Comparison of ENCODE assay signal across 13 cellular contexts in the genomic region with DNA sequence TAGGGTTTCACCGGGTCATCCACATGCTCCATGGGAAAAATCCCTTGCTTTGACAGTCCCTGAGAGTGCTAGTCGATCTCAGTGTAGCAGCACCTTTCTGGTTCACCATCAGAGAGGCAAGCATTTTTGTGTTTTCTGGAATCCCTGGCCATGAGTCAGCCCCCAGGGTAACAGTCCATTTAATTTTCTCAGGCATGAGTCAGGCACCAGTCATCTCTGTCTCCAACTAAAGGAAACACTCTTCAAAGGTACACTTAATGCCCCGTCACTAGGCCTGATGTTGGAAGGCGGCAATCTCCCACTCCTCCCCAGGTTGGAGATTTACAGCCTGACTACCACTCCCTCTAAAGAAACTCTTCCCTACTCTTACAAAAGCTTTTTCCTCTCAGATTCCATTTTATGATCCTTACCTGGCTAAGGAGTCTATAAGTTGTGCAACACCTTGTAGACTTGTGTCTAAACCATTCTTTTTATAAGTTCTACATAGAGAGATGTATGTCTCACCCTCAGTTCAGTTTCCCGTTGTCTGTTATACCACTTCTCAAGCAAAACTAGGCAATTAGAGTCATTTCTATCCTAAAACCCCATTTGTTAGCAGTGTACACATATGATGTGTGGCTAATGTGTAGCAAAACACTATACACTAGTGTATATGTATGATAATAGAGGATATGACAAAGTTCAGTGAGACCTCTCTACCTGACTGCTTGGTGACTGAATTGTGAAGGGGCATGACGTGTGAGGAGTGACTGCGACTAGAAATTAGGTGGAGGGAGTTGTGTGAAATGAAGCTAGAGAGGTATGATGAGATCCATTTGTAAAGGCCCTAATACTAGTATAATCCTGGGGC. TPM values are rescaled to one million over a fixed set of nuclear protein-coding genes. Genes with fewer than 3 reads are reported as not detected.
DNase-seq lines count a peak whose midpoint lies in the region; ATAC-seq and TF ChIP-seq lines count a peak whose summit lies in the region.
"Had no signal": no experiment of that assay in that cellular context is flagged by ENCODE, and none has a peak within 500 bp of the region (broad histone marks: within the 10 kb centered on the region; RNA-seq: fewer than 3 reads in every experiment).

No MANE protein-coding gene starts in this region.

- peaks cover 4% of the 10 kb centered on the region for H3K36me3 Mint-ChIP-seq in activated naive CD4-positive, alpha-beta T cell treated with anti-CD3 and anti-CD28 coated beads for 36 hours (ENCODE audit: low read depth)
- H3K36me3 Mint-ChIP-seq in stimulated activated effector memory CD8-positive, alpha-beta T cell treated with anti-CD3 and anti-CD28 coated beads, Interleukin-12 subunit alpha, Interleukin-12 subunit beta, amount 100 ng/mL, for 72 hours, result no peaks in the 10 kb centered on the region
- H3K36me3 Mint-ChIP-seq in neural progenitor cell, result peaks cover 2% of the 10 kb centered on the region

- no peaks in the 10 kb centered on the region for H3F3A ChIP-seq in neural progenitor cell (ENCODE audit: low read depth)

- H3K9me3 Mint-ChIP-seq in activated naive CD4-positive, alpha-beta T cell treated with anti-CD3 and anti-CD28 coated beads for 36 hours, result peaks cover 29% of the 10 kb centered on the region
- H3K9me3 Mint-ChIP-seq in stimulated activated effector memory CD8-positive, alpha-beta T cell treated with anti-CD3 and anti-CD28 coated beads, Interleukin-12 subunit alpha, Interleukin-12 subunit beta, amount 100 ng/mL, for 72 hours, result peaks cover 21% of the 10 kb centered on the region
- peaks cover 13% of the 10 kb centered on the region for H3K9me3 Mint-ChIP-seq in neural progenitor cell

- no peak overlapping the region for H2AFZ ChIP-seq in neural progenitor cell (replicated peaks)

- DNase-seq in activated naive CD4-positive, alpha-beta T cell treated with anti-CD3 and anti-CD28 coated beads for 36 hours, result peak; percentile 13
- no peak for DNase-seq in activated naive CD4-positive, alpha-beta T cell (lab: John Stamatoyannopoulos, UW)
- DNase-seq in RWPE1 (ENCODE audit: low spot score), result peak; percentile 90
- DNase-seq in fibroblast of gingiva (ENCODE audit: low read depth), result peak; percentile 38
- no peak for DNase-seq in stimulated activated effector memory CD8-positive, alpha-beta T cell treated with anti-CD3 and anti-CD28 coated beads, Interleukin-12 subunit alpha, Interleukin-12 subunit beta, amount 100 ng/mL, for 72 hours (ENCODE audit: low spot score in 2 of 2)
- no peak for DNase-seq in NCI-H1694 treated with DMSO at 0.1 percent for 48 hours (lab: John Stamatoyannopoulos, UW)
- DNase-seq in neural progenitor cell (ENCODE audit: low spot score), result no peak
- DNase-seq: activated T-cell treated with anti-CD3 and anti-CD28 coated beads, Interleukin-2, amount 50 U/mL, for 48 hours; effector CD8-positive, alpha-beta T cell; lower lobe of right lung had no signal

- no peaks in the 10 kb centered on the region for H3K79me2 ChIP-seq in neural progenitor cell (ENCODE audit: low read depth)

- no peak overlapping the region for H3K4me3 Mint-ChIP-seq in activated naive CD4-positive, alpha-beta T cell treated with anti-CD3 and anti-CD28 coated beads for 36 hours
- H3K4me3 Mint-ChIP-seq in stimulated activated effector memory CD8-positive, alpha-beta T cell treated with anti-CD3 and anti-CD28 coated beads, Interleukin-12 subunit alpha, Interleukin-12 subunit beta, amount 100 ng/mL, for 72 hours, result no peak overlapping the region
- no peak overlapping the region for H3K4me3 Mint-ChIP-seq in neural progenitor cell
- H3K4me3 Mint-ChIP-seq: T-helper 1 cell treated with Interleukin-12 subunit alpha and Interleukin-12 subunit beta and Interleukin-4 antibody, amounts not matched to agents 30 μg/mL and 1 μg/mL, for 36 hours had no signal

- peak overlapping the region; percentile 73 for H3K27ac ChIP-seq in RWPE1
- H3K27ac ChIP-seq in neural progenitor cell, result no peak overlapping the region
- H3K27ac ChIP-seq: BLaER1, lower lobe of right lung had no signal

- no peaks in the 10 kb centered on the region for H3K27me3 ChIP-seq in neural progenitor cell
- H3K27me3 ChIP-seq: BLaER1 had no signal

- H3K9me3 ChIP-seq in neural progenitor cell (ENCODE audit: low read depth), result peaks cover 8% of the 10 kb centered on the region
- H3K9me3 ChIP-seq: lower lobe of right lung had no signal

- H3K9ac ChIP-seq in neural progenitor cell, result no peak overlapping the region
- H3K9ac ChIP-seq: BLaER1 had no signal

- H3K27me3 Mint-ChIP-seq in activated naive CD4-positive, alpha-beta T cell treated with anti-CD3 and anti-CD28 coated beads for 36 hours (ENCODE audit: low read depth), result peaks cover 2% of the 10 kb centered on the region
- no peaks in the 10 kb centered on the region for H3K27me3 Mint-ChIP-seq in neural progenitor cell (ENCODE audit: insufficient read depth, low read depth)

- no peaks in the 10 kb centered on the region for H4K20me1 ChIP-seq in neural progenitor cell (ENCODE audit: low read depth)
- H4K20me1 ChIP-seq: BLaER1 had no signal

- no peak overlapping the region for H3K4me2 ChIP-seq in neural progenitor cell
- H3K4me2 ChIP-seq: BLaER1 had no signal

- POLR2A ChIA-PET in RWPE1 (lab: Yijun Ruan, JAX; ENCODE audit: low non-redundant PET), result no interaction called here

- CTCF ChIA-PET in activated naive CD4-positive, alpha-beta T cell treated with anti-CD3 and anti-CD28 coated beads for 36 hours (lab: Charles Lee), result no interaction called here
- CTCF ChIA-PET in RWPE1 (lab: Yijun Ruan, JAX), result interaction anchor here (0.5 kb wide), 2 partner anchors 14 to 424 kb away, joined by 3 to 5 read pairs; no protein-coding TSS in a partner anchor

- H3K36me3 ChIP-seq in neural progenitor cell, result peaks cover 6% of the 10 kb centered on the region
- H3K36me3 ChIP-seq: BLaER1 had no signal

- no peaks in the 10 kb centered on the region for H3K4me1 ChIP-seq in neural progenitor cell
- H3K4me1 ChIP-seq: BLaER1, lower lobe of right lung had no signal

- intact Hi-C loops in activated naive CD4-positive, alpha-beta T cell treated with anti-CD3 and anti-CD28 coated beads for 36 hours (cut with micrococcal nuclease), result no loop called here

- H3K27ac Mint-ChIP-seq in activated naive CD4-positive, alpha-beta T cell treated with anti-CD3 and anti-CD28 coated beads for 36 hours, result no peak overlapping the region
- H3K27ac Mint-ChIP-seq in stimulated activated effector memory CD8-positive, alpha-beta T cell treated with anti-CD3 and anti-CD28 coated beads, Interleukin-12 subunit alpha, Interleukin-12 subunit beta, amount 100 ng/mL, for 72 hours, result no peak overlapping the region
- no peak overlapping the region for H3K27ac Mint-ChIP-seq in neural progenitor cell
- H3K27ac Mint-ChIP-seq: T-helper 1 cell treated with Interleukin-12 subunit alpha and Interleukin-12 subunit beta and Interleukin-4 antibody, amounts not matched to agents 30 μg/mL and 1 μg/mL, for 36 hours had no signal

- no peak overlapping the region for H3K4me3 ChIP-seq in neural progenitor cell
- H3K4me3 ChIP-seq: BLaER1, lower lobe of right lung had no signal

- peaks cover 5% of the 10 kb centered on the region for H3K4me1 Mint-ChIP-seq in activated naive CD4-positive, alpha-beta T cell treated with anti-CD3 and anti-CD28 coated beads for 36 hours (ENCODE audit: low read depth)
- no peaks in the 10 kb centered on the region for H3K4me1 Mint-ChIP-seq in stimulated activated effector memory CD8-positive, alpha-beta T cell treated with anti-CD3 and anti-CD28 coated beads, Interleukin-12 subunit alpha, Interleukin-12 subunit beta, amount 100 ng/mL, for 72 hours
- no peaks in the 10 kb centered on the region for H3K4me1 Mint-ChIP-seq in neural progenitor cell

- TF ChIP-seq CTCF in RWPE1 (conservative IDR thresholded peaks at IDR 0.05; ENCODE audit: low read depth) (no peak), neural progenitor cell (IDR thresholded peaks at IDR 0.05) (no peak)

- ATAC-seq in stimulated activated effector memory CD8-positive, alpha-beta T cell treated with anti-CD3 and anti-CD28 coated beads, Interleukin-12 subunit alpha, Interleukin-12 subunit beta, amount 100 ng/mL, for 72 hours, result peak; percentile 67
- ATAC-seq in HG02938 (IDR thresholded peaks at IDR 0.05; ENCODE audit: unreplicated experiment), result no peak
- ATAC-seq: lower lobe of right lung had no signal

RNA-seq across cellular contexts. Expression of a gene that starts 24.6 kb away (rescaled TPM):
- 10 to 100 TPM; 10.9 to 11.1 TPM for total RNA-seq in activated naive CD4-positive, alpha-beta T cell treated with anti-CD3 and anti-CD28 coated beads for 36 hours
- 9.3 and 11.0 TPM in 2 replicates for total RNA-seq in neural progenitor cell (ENCODE audit: low replicate concordance)

RNA-seq across cellular contexts. Expression of a gene that starts 44.2 kb away (rescaled TPM):
- total RNA-seq in activated naive CD4-positive, alpha-beta T cell treated with anti-CD3 and anti-CD28 coated beads for 36 hours, result 10 to 100 TPM; 76.3 to 80.3 TPM
- total RNA-seq in neural progenitor cell (ENCODE audit: low replicate concordance), result 19.4 and 31.4 TPM in 2 replicates

RNA-seq across cellular contexts. Expression of a gene that starts 46.4 kb away (rescaled TPM):
- 1 to 10 TPM; 8.3 to 9.4 TPM for total RNA-seq in activated naive CD4-positive, alpha-beta T cell treated with anti-CD3 and anti-CD28 coated beads for 36 hours
- 15.9 and 37.3 TPM in 2 replicates for total RNA-seq in neural progenitor cell (ENCODE audit: low replicate concordance)

RNA-seq across cellular contexts. Expression of a gene that starts 46.9 kb away (rescaled TPM):
- total RNA-seq in activated naive CD4-positive, alpha-beta T cell treated with anti-CD3 and anti-CD28 coated beads for 36 hours, result 10 to 100 TPM; 56.9 to 62.6 TPM
- 22.8 and 37.9 TPM in 2 replicates for total RNA-seq in neural progenitor cell (ENCODE audit: low replicate concordance)

Comparison
In these comparisons a context has a peak if more than half of its experiments do, and no peak if none do; other contexts are left out.
1. DNase-seq: peak in activated naive CD4-positive, alpha-beta T cell treated with anti-CD3 and anti-CD28 coated beads for 36 hours (single experiment), RWPE1 (single experiment) and fibroblast of gingiva (single experiment); none in activated naive CD4-positive, alpha-beta T cell (0 of 4), stimulated activated effector memory CD8-positive, alpha-beta T cell treated with anti-CD3 and anti-CD28 coated beads, Interleukin-12 subunit alpha, Interleukin-12 subunit beta, amount 100 ng/mL, for 72 hours (0 of 2), NCI-H1694 treated with DMSO at 0.1 percent for 48 hours (single experiment) and neural progenitor cell (single experiment).